In genomic region chr3:174215426-174215825, GRCh38 we compare ENCODE assay signal across 1 cellular context.
TF ChIP-seq lines count a peak whose summit lies in the region.

No MANE protein-coding gene starts in this region.

TF ChIP-seq in WTC11, 78 proteins besides CTCF, POLR2A, EP300 and RAD21 (continued from another document):
- TF ChIP-seq ATF6 (CRISPR knock-in tag; IDR thresholded peaks at IDR 0.05), result no peak
- TF ChIP-seq, protein P1, sequence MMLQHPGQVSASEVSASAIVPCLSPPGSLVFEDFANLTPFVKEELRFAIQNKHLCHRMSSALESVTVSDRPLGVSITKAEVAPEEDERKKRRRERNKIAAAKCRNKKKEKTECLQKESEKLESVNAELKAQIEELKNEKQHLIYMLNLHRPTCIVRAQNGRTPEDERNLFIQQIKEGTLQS (CRISPR knock-in tag; conservative IDR thresholded peaks at IDR 0.05), result no peak
- TF ChIP-seq, protein P2, sequence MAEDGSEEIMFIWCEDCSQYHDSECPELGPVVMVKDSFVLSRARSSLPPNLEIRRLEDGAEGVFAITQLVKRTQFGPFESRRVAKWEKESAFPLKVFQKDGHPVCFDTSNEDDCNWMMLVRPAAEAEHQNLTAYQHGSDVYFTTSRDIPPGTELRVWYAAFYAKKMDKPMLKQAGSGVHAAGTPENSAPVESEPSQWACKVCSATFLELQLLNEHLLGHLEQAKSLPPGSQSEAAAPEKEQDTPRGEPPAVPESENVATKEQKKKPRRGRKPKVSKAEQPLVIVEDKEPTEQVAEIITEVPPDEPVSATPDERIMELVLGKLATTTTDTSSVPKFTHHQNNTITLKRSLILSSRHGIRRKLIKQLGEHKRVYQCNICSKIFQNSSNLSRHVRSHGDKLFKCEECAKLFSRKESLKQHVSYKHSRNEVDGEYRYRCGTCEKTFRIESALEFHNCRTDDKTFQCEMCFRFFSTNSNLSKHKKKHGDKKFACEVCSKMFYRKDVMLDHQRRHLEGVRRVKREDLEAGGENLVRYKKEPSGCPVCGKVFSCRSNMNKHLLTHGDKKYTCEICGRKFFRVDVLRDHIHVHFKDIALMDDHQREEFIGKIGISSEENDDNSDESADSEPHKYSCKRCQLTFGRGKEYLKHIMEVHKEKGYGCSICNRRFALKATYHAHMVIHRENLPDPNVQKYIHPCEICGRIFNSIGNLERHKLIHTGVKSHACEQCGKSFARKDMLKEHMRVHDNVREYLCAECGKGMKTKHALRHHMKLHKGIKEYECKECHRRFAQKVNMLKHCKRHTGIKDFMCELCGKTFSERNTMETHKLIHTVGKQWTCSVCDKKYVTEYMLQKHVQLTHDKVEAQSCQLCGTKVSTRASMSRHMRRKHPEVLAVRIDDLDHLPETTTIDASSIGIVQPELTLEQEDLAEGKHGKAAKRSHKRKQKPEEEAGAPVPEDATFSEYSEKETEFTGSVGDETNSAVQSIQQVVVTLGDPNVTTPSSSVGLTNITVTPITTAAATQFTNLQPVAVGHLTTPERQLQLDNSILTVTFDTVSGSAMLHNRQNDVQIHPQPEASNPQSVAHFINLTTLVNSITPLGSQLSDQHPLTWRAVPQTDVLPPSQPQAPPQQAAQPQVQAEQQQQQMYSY (CRISPR knock-in tag; IDR thresholded peaks at IDR 0.05), result no peak
